Comparison of ENCODE assay signal across 7 cellular contexts in the genomic region with DNA sequence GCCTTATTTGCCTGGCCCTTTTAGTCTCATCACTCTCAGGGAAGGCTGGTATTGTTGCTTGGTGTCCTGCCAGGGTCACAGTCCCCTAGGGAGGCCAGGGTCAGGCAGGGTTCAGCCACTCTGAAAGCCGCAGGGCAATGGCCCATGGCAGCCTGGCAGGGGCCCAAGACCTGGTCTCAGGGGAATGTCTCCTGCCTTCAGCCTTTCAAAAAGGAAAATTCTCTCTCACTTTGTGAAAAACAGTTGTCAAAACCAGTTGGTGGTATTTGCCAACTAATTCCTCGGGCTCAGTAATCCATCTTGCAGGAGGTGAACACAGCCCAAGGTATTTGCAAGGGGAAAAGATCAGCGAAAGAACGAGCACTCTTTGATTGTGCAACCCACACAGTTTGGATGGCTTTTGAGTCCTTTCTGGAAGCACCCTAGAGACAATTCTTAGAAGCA.
DNase-seq lines count a peak whose midpoint lies in the region; ATAC-seq, FAIRE-seq and TF ChIP-seq lines count a peak whose summit lies in the region.

No MANE protein-coding gene starts in this region.

- FAIRE-seq in GM12892 (lab: Jason Lieb, UNC): no peak

- 9 to 19% methylated on average over 4 of the region's 4 CpGs for WGBS in thyroid gland, 2 donors

- DNase-seq in HuH-7.5 (ENCODE audit: low spot score) (peak; percentile 47), astrocyte of the cerebellum (ENCODE audit: low read depth) (peak; percentile 36), kidney epithelial cell (ENCODE audit: low read depth) (peak; percentile 82), thyroid gland (peak; percentile 99), GM12892 (ENCODE audit: insufficient read length) (no peak), head of caudate nucleus (no peak)

- TF ChIP-seq CTCF in astrocyte of the cerebellum (IDR thresholded peaks at IDR 0.05; ENCODE audit: low read depth, low read length, missing control alignments) (no peak), kidney epithelial cell (IDR thresholded peaks at IDR 0.05; ENCODE audit: insufficient read depth, low read length, poor library complexity, severe bottlenecking) (no peak), thyroid gland (IDR thresholded peaks at IDR 0.05) (no peak)

- H3K27me3 ChIP-seq in kidney epithelial cell (ENCODE audit: control insufficient read depth, insufficient read depth, low read length): no peaks in the 10 kb centered on the region
- H3K27me3 ChIP-seq in thyroid gland: no peaks in the 10 kb centered on the region

- H3K4me3 ChIP-seq in astrocyte of the cerebellum (ENCODE audit: low read depth, low read length) (no peak overlapping the region), kidney epithelial cell (ENCODE audit: low read depth, low read length) (no peak overlapping the region), thyroid gland (replicated peaks in 1 of 3) (no peak overlapping the region)

- H3K4me1 ChIP-seq in thyroid gland: peaks cover 37 to 45% of the 10 kb centered on the region in 2 donors

- H3K9me3 ChIP-seq in thyroid gland: no peaks in the 10 kb centered on the region

- intact Hi-C loops in thyroid gland (cut with DNase I) (no loop called here), head of caudate nucleus (cut with DNase I) (no loop called here)

- in situ Hi-C loops in astrocyte of the cerebellum (cut with HindIII; ENCODE audit: low sequenced_read_pairs): no loop called here

- peak overlapping the region; percentile 77 to 98 (median 91) for H3K27ac ChIP-seq in thyroid gland

- TF ChIP-seq POLR2A in thyroid gland (IDR thresholded peaks at IDR 0.05) (no peak), GM12892 (IDR thresholded peaks at IDR 0.05; ENCODE audit: low read depth, low read length) (no peak)

- H3K36me3 ChIP-seq in kidney epithelial cell (ENCODE audit: control insufficient read depth, insufficient read depth, low read length) (no peaks in the 10 kb centered on the region), thyroid gland (no peaks in the 10 kb centered on the region)

- ATAC-seq in HG03045 (IDR thresholded peaks at IDR 0.05; ENCODE audit: unreplicated experiment): no peak

Comparison
In these comparisons a context has a peak if more than half of its experiments do, and no peak if none do; other contexts are left out.
1. DNase-seq: peak in HuH-7.5 (single experiment), astrocyte of the cerebellum (single experiment), kidney epithelial cell (single experiment) and thyroid gland (2 of 2); none in GM12892 (single experiment) and head of caudate nucleus (0 of 42).